Comparison of ENCODE assay signal across 15 cellular contexts in the genomic region with DNA sequence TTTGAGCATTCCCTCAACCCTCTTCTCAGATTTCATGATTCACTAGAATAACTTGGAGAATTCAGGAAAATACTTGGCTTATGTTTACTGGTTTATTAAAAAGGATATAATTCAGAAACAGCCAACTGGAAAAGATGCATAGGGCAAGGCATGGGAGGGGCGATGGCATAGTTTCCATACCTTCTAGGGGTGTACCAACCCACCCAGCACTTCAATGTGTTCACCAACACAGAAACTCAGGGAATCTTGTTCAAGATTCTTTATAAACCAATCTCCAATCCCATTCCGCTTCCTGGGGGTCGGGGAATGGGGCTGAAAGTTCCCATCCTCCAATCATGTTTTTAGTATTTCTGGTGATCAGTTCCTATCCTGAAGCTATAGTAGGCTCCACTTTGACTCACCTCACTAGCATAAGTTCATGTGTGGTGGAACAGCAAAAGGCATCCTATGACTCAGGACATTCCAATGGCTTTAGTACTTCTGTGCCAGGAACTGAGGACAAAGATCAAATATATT.
DNase-seq lines count a peak whose midpoint lies in the region; ATAC-seq and TF ChIP-seq lines count a peak whose summit lies in the region.
"Had no signal": no experiment of that assay in that cellular context is flagged by ENCODE, and none has a peak within 500 bp of the region (broad histone marks: within the 10 kb centered on the region; RNA-seq: fewer than 3 reads in every experiment).

No MANE protein-coding gene starts in this region.

- BruUV-seq in Caco-2 (replicated peaks; lab: Mats Ljungman, UMichigan) = no TSS peak

- no peak for TF ChIP-seq CTCF in Caco-2 (IDR thresholded peaks at IDR 0.05; ENCODE audit: insufficient read depth in 1 of 2, low read depth in 1 of 2, low read length in 1 of 2, severe bottlenecking in 1 of 2, unreplicated experiment in 1 of 2)

- POLR2A ChIA-PET in Caco-2 (lab: Charles Lee) = no interaction called here

- H3K27ac Mint-ChIP-seq in Caco-2 (ENCODE audit: unreplicated experiment) = no peak overlapping the region
- H3K27ac Mint-ChIP-seq: GM23338 had no signal

- peaks cover 41% of the 10 kb centered on the region for H3K4me1 ChIP-seq in Caco-2
- H3K4me1 ChIP-seq: psoas muscle had no signal

- TF ChIP-seq POLR2A in erythroblast (IDR thresholded peaks at IDR 0.05; ENCODE audit: low read length) = no peak

- DNase-seq in Caco-2 (peak; percentile 7 to 35), NCI-H460 (ENCODE audit: extremely low read depth, low read depth) (peak; percentile 46), dermis microvascular lymphatic vessel endothelial cell (ENCODE audit: low read depth in 2 of 2) (peak; percentile 86 to 94), myocyte (ENCODE audit: low read depth) (peak; percentile 84), NCI-H2196 (lab: John Stamatoyannopoulos, UW; ENCODE audit: unreplicated experiment) (no peak), erythroblast (lab: John Stamatoyannopoulos, UW) (no peak), caudate nucleus (lab: John Stamatoyannopoulos, UW) (no peak)
- DNase-seq: COR-L47, kidney, NCI-H774, psoas muscle, T-helper 9 cell had no signal

- H3K27me3 ChIP-seq in Caco-2 (replicated peaks; ENCODE audit: control insufficient read depth, insufficient read depth, low read length) = no peaks in the 10 kb centered on the region

- peaks cover 15% of the 10 kb centered on the region for H3K4me1 Mint-ChIP-seq in Caco-2 (ENCODE audit: low read depth, unreplicated experiment)

- no peaks in the 10 kb centered on the region for H3K36me3 ChIP-seq in Caco-2 (ENCODE audit: control insufficient read depth, insufficient read depth, low read length)

- CTCF ChIA-PET in Caco-2 (lab: Charles Lee) = no interaction called here

- no peaks in the 10 kb centered on the region for H3K27me3 Mint-ChIP-seq in Caco-2 (ENCODE audit: insufficient read depth, unreplicated experiment)

- no peak overlapping the region for H3K4me3 Mint-ChIP-seq in Caco-2 (ENCODE audit: unreplicated experiment)
- H3K4me3 Mint-ChIP-seq: GM23338 had no signal

- H3K9me3 Mint-ChIP-seq in Caco-2 (ENCODE audit: unreplicated experiment) = no peaks in the 10 kb centered on the region
- H3K9me3 Mint-ChIP-seq: GM23338 had no signal

- no peaks in the 10 kb centered on the region for H3K9me3 ChIP-seq in Caco-2
- H3K9me3 ChIP-seq: psoas muscle had no signal

- intact Hi-C loops in Caco-2 (cut with micrococcal nuclease; ENCODE audit: unreplicated experiment) = no loop called here

- no peak overlapping the region for H3K4me3 ChIP-seq in Caco-2 (ENCODE audit: low read depth, low read length)
- H3K4me3 ChIP-seq: coronary artery, GM23338, psoas muscle had no signal

- H3K36me3 Mint-ChIP-seq in Caco-2 (ENCODE audit: insufficient read depth, unreplicated experiment) = no peaks in the 10 kb centered on the region

- no peak overlapping the region for H3K27ac ChIP-seq in caudate nucleus (ENCODE audit: low read depth, low read length)
- H3K27ac ChIP-seq: coronary artery, psoas muscle had no signal

- ATAC-seq in HG03159 (IDR thresholded peaks at IDR 0.05; ENCODE audit: unreplicated experiment) = no peak
- ATAC-seq: GM23338 had no signal

Comparison
In these comparisons a context has a peak if more than half of its experiments do, and no peak if none do; other contexts are left out.
1. DNase-seq: peak in Caco-2 (2 of 2), NCI-H460 (single experiment), dermis microvascular lymphatic vessel endothelial cell (2 of 2) and myocyte (single experiment); none in NCI-H2196 (single experiment), erythroblast (0 of 2) and caudate nucleus (0 of 61).